In the genomic region with DNA sequence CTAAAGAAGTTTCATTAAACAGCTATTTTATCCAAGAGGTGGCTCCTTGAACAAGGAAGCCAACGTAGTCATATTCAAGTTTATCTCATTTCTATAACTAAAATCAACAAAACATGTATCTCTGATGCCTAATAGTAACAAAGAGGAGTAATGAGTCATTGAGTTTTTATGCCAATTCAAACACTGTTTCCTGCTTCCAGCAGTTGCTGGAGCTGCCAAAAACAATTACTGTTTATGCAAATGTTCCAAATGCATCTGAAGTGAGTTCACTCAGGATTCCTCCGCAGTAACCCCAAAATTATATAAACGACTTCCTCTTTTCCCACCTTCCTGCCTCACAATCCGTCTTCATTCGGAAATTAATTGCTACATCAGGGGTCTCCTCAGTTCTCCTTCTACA, we compare ENCODE assay signal across 8 cellular contexts.
A peak's percentile ranks its signal among the peaks of the same experiment; 100 is the strongest.
DNase-seq lines count a peak whose midpoint lies in the region; TF ChIP-seq lines count a peak whose summit lies in the region.
"Not testable (repeated sequence)": the region's sequence is repeated elsewhere in the genome, so short reads cannot be mapped to it uniquely, and the experiment has no call there.

No MANE protein-coding gene starts in this region.

- not testable (repeated sequence) for TF ChIP-seq CTCF in AG04450 (IDR thresholded peaks at IDR 0.05; ENCODE audit: low read depth, low read length); fibroblast of villous mesenchyme (IDR thresholded peaks at IDR 0.05; ENCODE audit: insufficient read depth, low read depth, low read length)

- H3K27me3 ChIP-seq in AG04450 (ENCODE audit: control insufficient read depth, insufficient read depth, low read length) = not testable (repeated sequence)

- H3K27ac ChIP-seq in AG04450 (ENCODE audit: low read depth, low read length) = not testable (repeated sequence)

- POLR2A ChIA-PET in AG04450 (lab: Yijun Ruan, JAX) = not testable (repeated sequence)

- peak; percentile 16 for DNase-seq in AG04450 (ENCODE audit: low read depth, low spot score)
- DNase-seq in ELR (ENCODE audit: low read depth) = peak; percentile 69
- peak; percentile 67 for DNase-seq in LHCN-M2 (ENCODE audit: low read depth)
- DNase-seq in amniotic epithelial cell (ENCODE audit: low read depth) = peak; percentile 26
- DNase-seq in dedifferentiated amniotic fluid mesenchymal stem cell (ENCODE audit: extremely low spot score) = peak; percentile 26
- DNase-seq in fibroblast of villous mesenchyme (ENCODE audit: low read depth) = peak; percentile 40
- DNase-seq in mucosa of gallbladder (ENCODE audit: low spot score) = peak; percentile 16
- peak; percentile 72 for DNase-seq in stromal cell of bone marrow (ENCODE audit: low read depth)

- CTCF ChIA-PET in AG04450 (lab: Charles Lee) = not testable (repeated sequence)

- not testable (repeated sequence) for H3K9me3 ChIP-seq in AG04450 (ENCODE audit: control insufficient read depth, insufficient read depth, low read length)

- H3K4me3 ChIP-seq in AG04450 (ENCODE audit: low read depth, low read length); fibroblast of villous mesenchyme (ENCODE audit: low read depth, low read length): not testable (repeated sequence)

Comparison
In these comparisons a context has a peak if more than half of its experiments do, and no peak if none do; other contexts are left out.
1. DNase-seq: peak in every context shown above with its lines; median percentile 72 in stromal cell of bone marrow; 69 in ELR; 67 in LHCN-M2; 40 in fibroblast of villous mesenchyme; 26 in amniotic epithelial cell; 26 in dedifferentiated amniotic fluid mesenchymal stem cell; 16 in AG04450; 16 in mucosa of gallbladder.